In genomic region chr2:199955007-199955338, GRCh38 we compare ENCODE assay signal across 8 cellular contexts. TPM values are rescaled to one million over a fixed set of nuclear protein-coding genes. Genes with fewer than 3 reads are reported as not detected.
DNase-seq lines count a peak whose midpoint lies in the region; ATAC-seq and TF ChIP-seq lines count a peak whose summit lies in the region.

No MANE protein-coding gene starts in this region.

- H3K27me3 ChIP-seq in WERI-Rb-1 (ENCODE audit: insufficient read depth, low read depth, severe bottlenecking) (no peaks in the 10 kb centered on the region), sigmoid colon (no peaks in the 10 kb centered on the region)

- TF ChIP-seq CTCF in WERI-Rb-1 (IDR thresholded peaks at IDR 0.05; ENCODE audit: low read depth, low read length) (no peak), sigmoid colon (IDR thresholded peaks at IDR 0.05) (no peak)

- intact Hi-C loops in left cardiac atrium (cut with DNase I): no loop called here
- intact Hi-C loops in sigmoid colon (cut with DNase I): loop anchor here (1.0 kb wide), 1 partner anchor 44 kb away; the partner anchor contains the start of gene C2orf69

- 1% methylated on average over 13 of the region's 13 CpGs for WGBS in sigmoid colon, 2 donors

- TF ChIP-seq POLR2A in sigmoid colon (IDR thresholded peaks at IDR 0.05): no peak

- peaks cover 0 to 40% (median 34%) of the 10 kb centered on the region in 4 donors for H3K4me1 ChIP-seq in sigmoid colon

- H3K9me3 ChIP-seq in WERI-Rb-1 (ENCODE audit: severe bottlenecking) (no peaks in the 10 kb centered on the region), sigmoid colon (no peaks in the 10 kb centered on the region)

- ATAC-seq in GM19455 (IDR thresholded peaks at IDR 0.05; ENCODE audit: unreplicated experiment) (peak; percentile 47), HG03442 (IDR thresholded peaks at IDR 0.05; ENCODE audit: unreplicated experiment) (peak; percentile 35), left cardiac atrium (peak; percentile 54 to 66)

- H3K36me3 ChIP-seq in WERI-Rb-1 (peaks cover 33% of the 10 kb centered on the region), sigmoid colon (peaks cover 0 to 19% (median 4%) of the 10 kb centered on the region in 4 donors)

- TF ChIP-seq EP300 in sigmoid colon (IDR thresholded peaks at IDR 0.05): no peak

- H3K4me3 ChIP-seq in WERI-Rb-1 (ENCODE audit: low read depth, low read length): peak overlapping the region; percentile 94
- peak overlapping the region; percentile 73 to 99 (median 86) for H3K4me3 ChIP-seq in sigmoid colon

- H3K27ac ChIP-seq in WERI-Rb-1: peak overlapping the region; percentile 99
- H3K27ac ChIP-seq in sigmoid colon: peak overlapping the region; percentile 84 to 91 (median 88)

- DNase-seq in DMS79 treated with DMSO at 0.1 percent for 48 hours (lab: John Stamatoyannopoulos, UW) (peak; percentile 89), WERI-Rb-1 (no peak), left cardiac atrium (no peak), sigmoid colon (no peak), HuH-7.5 (ENCODE audit: low spot score) (no peak), amniotic stem cell (lab: John Stamatoyannopoulos, UW) (no peak)

RNA-seq across cellular contexts. Expression of gene TYW5, which starts 0.3 kb away (rescaled TPM):
- total RNA-seq in left cardiac atrium: 1 to 10 TPM; 3.4 to 3.9 TPM
- total RNA-seq in sigmoid colon: 1 to 10 TPM; 6.1 to 8.0 (median 6.6) TPM
- polyA plus RNA-seq in sigmoid colon: 1 to 10 TPM; 2.4 to 4.6 (median 4.2) TPM

RNA-seq across cellular contexts. Expression of gene MAIP1, which starts 0.4 kb away (rescaled TPM):
- 10 to 100 TPM; 18.3 to 23.4 TPM for total RNA-seq in left cardiac atrium
- 10 to 100 TPM; 13.3 to 20.3 (median 17.5) TPM for total RNA-seq in sigmoid colon
- 10 to 100 TPM; 20.4 to 54.1 (median 20.4) TPM for polyA plus RNA-seq in sigmoid colon

RNA-seq across cellular contexts. Expression of gene C2orf69, which starts 43.9 kb away (rescaled TPM):
- total RNA-seq in left cardiac atrium: 10 to 100 TPM in 1 of 2 donors, 1 to 10 TPM in 1; 9.1 to 14.4 TPM
- total RNA-seq in sigmoid colon: 10 to 100 TPM in 3 of 4 donors, 1 to 10 TPM in 1; 9.6 to 13.6 (median 10.7) TPM
- polyA plus RNA-seq in sigmoid colon: 10 to 100 TPM in 2 of 3 donors, 1 to 10 TPM in 1; 7.2 to 12.5 (median 11.4) TPM
